1 cellular context compared by ENCODE assay signal in genomic region chr2:69617744-69618143, GRCh38.
TF ChIP-seq lines count a peak whose summit lies in the region.

No MANE protein-coding gene starts in this region.

TF ChIP-seq in endothelial cell of umbilical vein, 7 proteins besides CTCF, POLR2A, EP300 and RAD21:
- TF ChIP-seq JUN (IDR thresholded peaks at IDR 0.05; ENCODE audit: borderline replicate concordance, insufficient read depth, insufficient read length, low read depth) (no peak), POLR2AphosphoS5 (IDR thresholded peaks at IDR 0.05; ENCODE audit: insufficient read depth, low read depth, low read length) (no peak), EZH2 (IDR thresholded peaks at IDR 0.05; ENCODE audit: borderline replicate concordance, low read depth, low read length, severe bottlenecking) (no peak), FOS (IDR thresholded peaks at IDR 0.05; ENCODE audit: borderline replicate concordance, insufficient read depth, low read length) (no peak), MYC (IDR thresholded peaks at IDR 0.05; ENCODE audit: low read depth, low read length) (no peak), MAX (IDR thresholded peaks at IDR 0.05; ENCODE audit: insufficient read depth, insufficient read length) (no peak), GATA2 (IDR thresholded peaks at IDR 0.05; ENCODE audit: insufficient read depth, insufficient read length, low read depth, low read length) (no peak)
TF ChIP-seq in endothelial cell of umbilical vein: peak in this region for 0.
